Comparison of ENCODE assay signal across 10 cellular contexts in the genomic region with DNA sequence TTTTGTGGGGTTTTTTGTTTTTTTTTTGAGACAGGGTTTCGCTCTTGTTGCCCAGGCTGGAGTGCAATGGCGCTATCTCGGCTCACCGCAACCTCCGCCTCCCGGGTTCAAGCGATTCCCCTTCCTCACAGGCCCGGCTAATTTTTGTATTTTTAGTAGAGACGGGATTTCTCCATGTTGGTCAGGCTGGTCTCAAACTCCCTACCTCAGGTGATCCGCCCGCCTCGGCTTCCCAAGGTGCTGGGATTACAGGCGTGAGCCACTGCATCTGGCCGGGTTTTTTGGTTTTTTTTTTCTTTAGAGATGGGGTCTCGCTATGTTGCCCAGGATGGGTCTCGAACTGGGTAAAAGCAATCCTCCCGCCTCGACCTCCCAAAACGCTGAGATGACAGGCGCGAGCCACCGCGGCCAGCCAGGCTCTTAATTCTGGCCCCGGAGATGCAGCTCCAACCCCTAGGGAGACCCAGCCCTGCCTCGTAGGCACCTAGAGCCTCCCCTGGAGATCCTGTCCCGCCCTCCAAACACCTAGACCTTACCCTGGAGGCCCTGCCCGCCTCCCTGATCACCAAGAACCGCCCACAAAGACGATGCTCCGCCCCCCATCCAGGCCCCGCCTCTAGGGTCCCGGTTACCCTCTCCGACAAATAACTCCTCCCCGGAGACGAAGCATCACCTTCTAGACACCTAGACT. TPM values are rescaled to one million over a fixed set of nuclear protein-coding genes. Genes with fewer than 3 reads are reported as not detected.
A peak's percentile ranks its signal among the peaks of the same experiment; 100 is the strongest.
DNase-seq lines count a peak whose midpoint lies in the region; ATAC-seq and TF ChIP-seq lines count a peak whose summit lies in the region.
"Not testable (repeated sequence)": the region's sequence is repeated elsewhere in the genome, so short reads cannot be mapped to it uniquely, and the experiment has no call there.
"Had no signal": no experiment of that assay in that cellular context is flagged by ENCODE, and none has a peak within 500 bp of the region (broad histone marks: within the 10 kb centered on the region; RNA-seq: fewer than 3 reads in every experiment).

No MANE protein-coding gene starts in this region.

- H3K36me3 ChIP-seq in H7 (replicated peaks; ENCODE audit: control insufficient read depth, insufficient read depth, low read length); SJSA1; neuronal stem cell (replicated peaks in 1 of 2; ENCODE audit: control insufficient read depth in 2 of 2, insufficient read depth in 2 of 2, low read length in 2 of 2): not testable (repeated sequence)

- not testable (repeated sequence) for TF ChIP-seq CTCF in AG04449 (IDR thresholded peaks at IDR 0.05; ENCODE audit: insufficient read depth, low read length, missing control alignments); coronary artery (IDR thresholded peaks at IDR 0.05)

- not testable (repeated sequence) for H3K9ac ChIP-seq in neuronal stem cell (ENCODE audit: low read depth, low read length, poor library complexity)

- not testable (repeated sequence) for H3K27ac ChIP-seq in SJSA1; coronary artery; neuronal stem cell (replicated peaks; ENCODE audit: low read length)

- ATAC-seq in activated T-cell treated with anti-CD3 and anti-CD28 coated beads, Interleukin-2, amount 50 U/mL, for 4 hours: not testable (repeated sequence)

- H4K8ac ChIP-seq in neuronal stem cell (ENCODE audit: low read depth, low read length): not testable (repeated sequence)

- H3K4me3 Mint-ChIP-seq in activated T-cell treated with anti-CD3 and anti-CD28 coated beads, Interleukin-2, amount 50 U/mL, for 4 hours: peak overlapping the region; percentile 85

- not testable (repeated sequence) for H3K4ac ChIP-seq in neuronal stem cell (ENCODE audit: low read length)

- CTCF ChIA-PET in AG04449 (lab: Yijun Ruan, JAX): not testable (repeated sequence)

- H2BK12ac ChIP-seq in neuronal stem cell (ENCODE audit: low read length): not testable (repeated sequence)

- H3K9me3 Mint-ChIP-seq in activated T-cell treated with anti-CD3 and anti-CD28 coated beads, Interleukin-2, amount 50 U/mL, for 4 hours: not testable (repeated sequence)

- not testable (repeated sequence) for H3K18ac ChIP-seq in neuronal stem cell (ENCODE audit: low read length)

- H2BK120ac ChIP-seq in neuronal stem cell (ENCODE audit: low read depth, low read length): not testable (repeated sequence)

- DNase-seq in AG04449 (ENCODE audit: low read depth, low spot score); coronary artery (ENCODE audit: low spot score); neuronal stem cell (ENCODE audit: low spot score): not testable (repeated sequence)
- DNase-seq in H7: peak; percentile 93
- peak in 1 of 2 experiments; percentile 50 for DNase-seq in SJSA1 (ENCODE audit: low read depth in 1 of 2, low spot score in 2 of 2)
- peak; percentile 42 for DNase-seq in activated T-cell treated with anti-CD3 and anti-CD28 coated beads, Interleukin-2, amount 50 U/mL, for 4 hours
- peak; percentile 17 for DNase-seq in stimulated activated CD8-positive, alpha-beta memory T cell treated with anti-CD3 and anti-CD28 coated beads, Interleukin-12 subunit alpha, Interleukin-12 subunit beta, amount 100 ng/mL, for 4 hours (ENCODE audit: low read depth)

- H3K79me1 ChIP-seq in neuronal stem cell (ENCODE audit: low read depth, low read length): not testable (repeated sequence)

- H3K23ac ChIP-seq in neuronal stem cell (ENCODE audit: low read depth, low read length, poor library complexity): not testable (repeated sequence)

- H4K91ac ChIP-seq in neuronal stem cell (ENCODE audit: low read depth, low read length, poor library complexity): not testable (repeated sequence)

- H3K4me3 ChIP-seq in AG04449 (ENCODE audit: low read depth, low read length): peak overlapping the region; percentile 72
- H3K4me3 ChIP-seq in H7 (ENCODE audit: insufficient read depth, low read depth, low read length): peak overlapping the region; percentile 91
- peak overlapping the region; percentile 28; the same call in 1 of the 2 replicates for H3K4me3 ChIP-seq in SJSA1
- H3K4me3 ChIP-seq in coronary artery: peak overlapping the region; percentile 63
- H3K4me3 ChIP-seq in iPS-11a (ENCODE audit: low read depth, low read length): peak overlapping the region; percentile 52
- peak overlapping the region; percentile 79 to 90 for H3K4me3 ChIP-seq in neuronal stem cell (ENCODE audit: low read length in 2 of 2)

- H3K27me3 Mint-ChIP-seq in activated T-cell treated with anti-CD3 and anti-CD28 coated beads, Interleukin-2, amount 50 U/mL, for 4 hours (ENCODE audit: low read depth): not testable (repeated sequence)

- H2AFZ ChIP-seq in neuronal stem cell (ENCODE audit: low read length): peak overlapping the region; percentile 99

- not testable (repeated sequence) for H3K36me3 Mint-ChIP-seq in activated T-cell treated with anti-CD3 and anti-CD28 coated beads, Interleukin-2, amount 50 U/mL, for 4 hours (ENCODE audit: insufficient read depth)

- peak overlapping the region; percentile 90 for H2AK5ac ChIP-seq in neuronal stem cell (ENCODE audit: low read depth, low read length)

- peak overlapping the region; percentile 80 for H3K4me2 ChIP-seq in neuronal stem cell (ENCODE audit: insufficient read depth, low read length, poor library complexity, severe bottlenecking)

- H3K14ac ChIP-seq in neuronal stem cell (ENCODE audit: low read length): not testable (repeated sequence)

- peak overlapping the region; percentile 14 for H2BK5ac ChIP-seq in neuronal stem cell (ENCODE audit: low read length)

- H2BK15ac ChIP-seq in neuronal stem cell (ENCODE audit: low read length): peak overlapping the region; percentile 92

- H3K9me3 ChIP-seq in SJSA1 (replicated peaks); neuronal stem cell (replicated peaks in 1 of 2; ENCODE audit: control insufficient read depth in 2 of 2, insufficient read depth in 1 of 2, low read depth in 1 of 2, low read length in 2 of 2): not testable (repeated sequence)

- peaks cover 25% of the 10 kb centered on the region for H3K4me1 Mint-ChIP-seq in activated T-cell treated with anti-CD3 and anti-CD28 coated beads, Interleukin-2, amount 50 U/mL, for 4 hours (ENCODE audit: low read depth)

- not testable (repeated sequence) for H3K27me3 ChIP-seq in H7 (ENCODE audit: control insufficient read depth, insufficient read depth, low read length); SJSA1 (replicated peaks); neuronal stem cell (ENCODE audit: control insufficient read depth in 3 of 3, insufficient read depth in 3 of 3, low read depth in 1 of 3, low read length in 3 of 3)

- POLR2A ChIA-PET in AG04449 (lab: Yijun Ruan, JAX): not testable (repeated sequence)

- H3K4me1 ChIP-seq in SJSA1 (replicated peaks): peaks cover 18% of the 10 kb centered on the region
- not testable (repeated sequence) for H3K4me1 ChIP-seq in neuronal stem cell (ENCODE audit: control insufficient read depth in 2 of 2, insufficient read depth in 1 of 2, low read depth in 1 of 2, low read length in 2 of 2)

- WGBS in neuronal stem cell (ENCODE audit: extremely low coverage in 2 of 2, insufficient read length in 2 of 2, insufficient replicate concordance in 1 of 2), 2 donors: no CpG with 5 or more reads among the region's 35 CpGs

RNA-seq across cellular contexts. Expression of a gene that starts 9.5 kb away (rescaled TPM):
- total RNA-seq in H7 (2014; rRNA removed; shearing (Covaris generic)): 14.2 and 18.0 TPM in 2 replicates
- total RNA-seq in SJSA1 (2014; rRNA removed; shearing (Covaris generic)): 1.9 and 3.1 TPM in 2 replicates
- total RNA-seq in activated T-cell treated with anti-CD3 and anti-CD28 coated beads, Interleukin-2, amount 50 U/mL, for 4 hours: 10 to 100 TPM; 11.1 to 13.2 (median 12.8) TPM
- 6.4 TPM for polyA plus RNA-seq in neuronal stem cell (2013, experiment 1 of 2)
- polyA plus RNA-seq in neuronal stem cell (2013, experiment 2 of 2): 7.4 TPM

RNA-seq across cellular contexts. Expression of a gene that starts 14.2 kb away (rescaled TPM):
- 11.4 and 17.4 TPM in 2 replicates for total RNA-seq in H7 (2014; rRNA removed; shearing (Covaris generic))
- 4.6 and 6.5 TPM in 2 replicates for total RNA-seq in SJSA1 (2014; rRNA removed; shearing (Covaris generic))
- 10 to 100 TPM; 16.0 to 18.6 (median 18.1) TPM for total RNA-seq in activated T-cell treated with anti-CD3 and anti-CD28 coated beads, Interleukin-2, amount 50 U/mL, for 4 hours
- polyA plus RNA-seq in neuronal stem cell (2013, experiment 1 of 2): 20.6 TPM
- 22.4 TPM for polyA plus RNA-seq in neuronal stem cell (2013, experiment 2 of 2)

RNA-seq across cellular contexts. Expression of a gene that starts 24.7 kb away (rescaled TPM):
- total RNA-seq in H7 (2014; rRNA removed; shearing (Covaris generic)): 29.8 and 34.1 TPM in 2 replicates
- 4.5 and 6.9 TPM in 2 replicates for total RNA-seq in SJSA1 (2014; rRNA removed; shearing (Covaris generic))
- total RNA-seq in activated T-cell treated with anti-CD3 and anti-CD28 coated beads, Interleukin-2, amount 50 U/mL, for 4 hours: 10 to 100 TPM in 1 of 3 donors, 1 to 10 TPM in 2; 5.9 to 10.4 (median 9.1) TPM
- 34.4 TPM for polyA plus RNA-seq in neuronal stem cell (2013, experiment 1 of 2)
- 34.5 TPM for polyA plus RNA-seq in neuronal stem cell (2013, experiment 2 of 2)

RNA-seq across cellular contexts. Expression of a gene that starts 26.9 kb away (rescaled TPM):
- total RNA-seq in H7 (2014; rRNA removed; shearing (Covaris generic)): 0.45 and 0.78 TPM in 2 replicates
- total RNA-seq in SJSA1 (2014; rRNA removed; shearing (Covaris generic)): not detected in 2 replicates
- total RNA-seq in activated T-cell treated with anti-CD3 and anti-CD28 coated beads, Interleukin-2, amount 50 U/mL, for 4 hours: 1 to 10 TPM; 1.9 to 2.7 (median 2.1) TPM
- 1.2 TPM for polyA plus RNA-seq in neuronal stem cell (2013, experiment 1 of 2)
- polyA plus RNA-seq in neuronal stem cell (2013, experiment 2 of 2): 1.3 TPM
- total RNA-seq: PC-3 had no signal
- polyA plus RNA-seq: A549 had no signal

RNA-seq across cellular contexts. Expression of a gene that starts 50.1 kb away (rescaled TPM):
- total RNA-seq in H7 (2014; rRNA removed; shearing (Covaris generic)): 1.3 and 1.5 TPM in 2 replicates
- not detected in 2 replicates for total RNA-seq in SJSA1 (2014; rRNA removed; shearing (Covaris generic))
- not detected for total RNA-seq in activated T-cell treated with anti-CD3 and anti-CD28 coated beads, Interleukin-2, amount 50 U/mL, for 4 hours
- polyA plus RNA-seq in neuronal stem cell (2013, experiment 1 of 2): 0.26 TPM
- polyA plus RNA-seq in neuronal stem cell (2013, experiment 2 of 2): 0.32 TPM

Comparison
In these comparisons a context has a peak if more than half of its experiments do, and no peak if none do; other contexts are left out.
1. H3K4me3 ChIP-seq: peak in every context shown above with its lines; median percentile 91 in H7; 84 in neuronal stem cell; 72 in AG04449; 63 in coronary artery; 52 in iPS-11a; 28 in SJSA1.